ENCODE assay signal across 17 cellular contexts in the genomic region with DNA sequence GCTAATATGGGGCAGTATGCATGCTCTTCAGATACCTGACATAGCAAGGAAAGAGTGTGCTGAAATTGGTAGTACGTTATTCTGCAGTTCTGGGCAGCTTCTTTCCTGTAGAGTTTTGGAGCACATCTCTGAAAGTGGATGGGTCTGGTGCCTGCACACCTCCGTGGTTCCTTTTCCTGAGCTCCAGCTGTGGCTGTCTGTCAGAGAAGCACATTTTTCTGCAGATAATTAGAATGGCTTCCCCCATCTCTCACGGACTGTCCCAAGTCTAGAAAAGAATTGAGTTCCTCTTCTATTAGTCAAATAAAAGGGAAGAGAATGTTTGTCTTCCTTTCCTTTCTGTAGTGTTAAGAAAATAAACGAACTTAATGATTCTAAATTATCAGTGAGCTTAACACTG. TPM values are rescaled to one million over a fixed set of nuclear protein-coding genes. Genes with fewer than 3 reads are reported as not detected.
A peak's percentile ranks its signal among the peaks of the same experiment; 100 is the strongest.
DNase-seq lines count a peak whose midpoint lies in the region; TF ChIP-seq lines count a peak whose summit lies in the region.
"Had no signal": no experiment of that assay in that cellular context is flagged by ENCODE, and none has a peak within 500 bp of the region (broad histone marks: within the 10 kb centered on the region; RNA-seq: fewer than 3 reads in every experiment).

No MANE protein-coding gene starts in this region.

- peaks cover 62% of the 10 kb centered on the region for H3K79me2 ChIP-seq in smooth muscle cell (ENCODE audit: low read depth)

- intact Hi-C loops in testis (cut with DNase I; ENCODE audit: low total_unique reads): no loop called here

- peaks cover 77% of the 10 kb centered on the region for H3F3A ChIP-seq in smooth muscle cell (ENCODE audit: low read depth)

- no peaks in the 10 kb centered on the region for H3K9me3 Mint-ChIP-seq in endodermal cell
- H3K9me3 Mint-ChIP-seq in nephron: no peaks in the 10 kb centered on the region
- H3K9me3 Mint-ChIP-seq: CD4-positive, alpha-beta T cell; HFFc6 had no signal

- 86% methylated on average over 3 of the region's 4 CpGs; no CpG with 5 or more reads in 1 of the 2 experiments for WGBS in endodermal cell (ENCODE audit: insufficient coverage in 1 of 2, insufficient read length in 1 of 2), 2 experiments
- 79% methylated on average over 4 of the region's 4 CpGs for WGBS in smooth muscle cell (ENCODE audit: low lambda C conversion rate)
- 73 to 77% methylated on average over 4 of the region's 4 CpGs for WGBS in testis, 2 donors

- peak overlapping the region; percentile 7 for H3K27ac Mint-ChIP-seq in endodermal cell
- peak overlapping the region in 2 of 3 experiments; percentile 45 to 52 for H3K27ac Mint-ChIP-seq in nephron
- H3K27ac Mint-ChIP-seq: CD4-positive, alpha-beta T cell; HFFc6 had no signal

- H2AFZ ChIP-seq in smooth muscle cell (ENCODE audit: low read depth): no peak overlapping the region

- H3K4me1 Mint-ChIP-seq in endodermal cell (peaks cover 6% of the 10 kb centered on the region), nephron (peaks cover 36% of the 10 kb centered on the region)

- H3K27me3 Mint-ChIP-seq in endodermal cell (ENCODE audit: insufficient read depth) (no peaks in the 10 kb centered on the region), nephron (ENCODE audit: low read depth) (no peaks in the 10 kb centered on the region)

- H3K36me3 ChIP-seq in endodermal cell (ENCODE audit: control insufficient read depth, insufficient read depth, low read length) (peaks cover 20% of the 10 kb centered on the region), smooth muscle cell (ENCODE audit: low read depth) (peaks cover 14% of the 10 kb centered on the region), testis (ENCODE audit: low read depth, missing control alignments) (no peaks in the 10 kb centered on the region)
- H3K36me3 ChIP-seq: BE2C had no signal

- no peak overlapping the region for H3K4me2 ChIP-seq in smooth muscle cell

- peak; percentile 77 for DNase-seq in LHCN-M2 (ENCODE audit: low read depth)
- DNase-seq in endodermal cell: no peak
- DNase-seq in smooth muscle cell (lab: John Stamatoyannopoulos, UW; ENCODE audit: unreplicated experiment): no peak
- no peak for DNase-seq in testis
- DNase-seq in HT-29 (ENCODE audit: low spot score): no peak
- no peak for DNase-seq in effector CD8-positive, alpha-beta T cell (lab: John Stamatoyannopoulos, UW)
- DNase-seq: ACHN; BE2C; C1 segment of cervical spinal cord; Caco-2; CD4-positive, alpha-beta T cell; GOT3; H7; HFFc6; IMR-90 had no signal

- H3K4me1 ChIP-seq in endodermal cell (ENCODE audit: control insufficient read depth, insufficient read depth, low read length) (no peaks in the 10 kb centered on the region), smooth muscle cell (ENCODE audit: low read depth) (no peaks in the 10 kb centered on the region), testis (no peaks in the 10 kb centered on the region)
- H3K4me1 ChIP-seq: BE2C, Caco-2 had no signal

- H3K27ac ChIP-seq in endodermal cell (ENCODE audit: low read depth, low read length) (no peak overlapping the region), smooth muscle cell (ENCODE audit: low read depth) (peak overlapping the region; percentile 60), testis (no peak overlapping the region)
- H3K27ac ChIP-seq: HL-60 had no signal

- H3K4me3 Mint-ChIP-seq in endodermal cell (no peak overlapping the region), nephron (no peak overlapping the region)
- H3K4me3 Mint-ChIP-seq: CD4-positive, alpha-beta T cell; HFFc6 had no signal

- peaks cover 98% of the 10 kb centered on the region for H4K20me1 ChIP-seq in smooth muscle cell (ENCODE audit: low read depth)

- H3K9me3 ChIP-seq in endodermal cell (ENCODE audit: control insufficient read depth, low read length): no peaks in the 10 kb centered on the region
- no peaks in the 10 kb centered on the region for H3K9me3 ChIP-seq in smooth muscle cell (replicated peaks; ENCODE audit: low read depth)
- H3K9me3 ChIP-seq in testis: no peaks in the 10 kb centered on the region
- H3K9me3 ChIP-seq: BE2C, Caco-2 had no signal

- peaks cover 28% of the 10 kb centered on the region for H3K36me3 Mint-ChIP-seq in endodermal cell (ENCODE audit: low read depth)
- peaks cover 76% of the 10 kb centered on the region for H3K36me3 Mint-ChIP-seq in nephron (ENCODE audit: low read depth)

- H3K27me3 ChIP-seq in endodermal cell (ENCODE audit: control insufficient read depth, insufficient read depth, low read length, poor library complexity, severe bottlenecking): no peaks in the 10 kb centered on the region
- no peaks in the 10 kb centered on the region for H3K27me3 ChIP-seq in smooth muscle cell (ENCODE audit: low read depth)
- H3K27me3 ChIP-seq in testis: no peaks in the 10 kb centered on the region
- H3K27me3 ChIP-seq: BE2C had no signal

- TF ChIP-seq POLR2A in testis (IDR thresholded peaks at IDR 0.05): no peak

- no peak for TF ChIP-seq CTCF in endodermal cell (conservative IDR thresholded peaks at IDR 0.05)
- TF ChIP-seq CTCF in nephron (IDR thresholded peaks at IDR 0.05; ENCODE audit: unreplicated experiment in 3 of 3): no peak
- TF ChIP-seq CTCF in smooth muscle cell (IDR thresholded peaks at IDR 0.05; ENCODE audit: borderline replicate concordance, insufficient read depth, poor library complexity, severe bottlenecking): no peak
- TF ChIP-seq CTCF in testis (IDR thresholded peaks at IDR 0.05): no peak

- no peak overlapping the region for H3K9ac ChIP-seq in endodermal cell (ENCODE audit: extremely low read depth, low read length, poor library complexity, severe bottlenecking)
- no peak overlapping the region for H3K9ac ChIP-seq in smooth muscle cell (ENCODE audit: low read depth)

- no peak overlapping the region for H3K4me3 ChIP-seq in endodermal cell (ENCODE audit: low read length)
- H3K4me3 ChIP-seq in smooth muscle cell: no peak overlapping the region
- no peak overlapping the region for H3K4me3 ChIP-seq in testis

RNA-seq across cellular contexts. Expression of a gene that starts 55.6 kb away (rescaled TPM):
- total RNA-seq in LHCN-M2 (2014; rRNA removed): 154 and 160 TPM in 2 replicates
- polyA plus RNA-seq in LHCN-M2 (2012): 47.0 TPM
- total RNA-seq in endodermal cell: 100 to 1,000 TPM; 363 to 397 TPM
- polyA plus RNA-seq in endodermal cell (2013, experiment 1 of 2): 188 TPM
- polyA plus RNA-seq in endodermal cell (2013, experiment 2 of 2): 171 TPM
- total RNA-seq in smooth muscle cell: 2,724 and 3,065 TPM in 2 replicates
- 551 and 702 TPM in 2 replicates for polyA plus RNA-seq in smooth muscle cell
- total RNA-seq in testis: 10 to 100 TPM; 15.7 to 23.4 TPM
- polyA plus RNA-seq in testis (ENCODE audit: insufficient read depth, low read depth, low replicate concordance): 22.8 TPM
- total RNA-seq in HT-29 (2014; rRNA removed; shearing (Covaris generic)): not detected in 2 replicates

Comparison
In these comparisons a context has a peak if more than half of its experiments do, and no peak if none do; other contexts are left out.
1. RNA of a gene that starts 55.6 kb away (total RNA-seq): 2,724 to 3,065 TPM in smooth muscle cell, 363 to 397 TPM in endodermal cell, 154 to 160 TPM in LHCN-M2 and 15.7 to 23.4 TPM in testis; not detected in HT-29; every median in the first group is over 10 times any median in the second.